18 cellular contexts compared by ENCODE assay signal in the genomic region with DNA sequence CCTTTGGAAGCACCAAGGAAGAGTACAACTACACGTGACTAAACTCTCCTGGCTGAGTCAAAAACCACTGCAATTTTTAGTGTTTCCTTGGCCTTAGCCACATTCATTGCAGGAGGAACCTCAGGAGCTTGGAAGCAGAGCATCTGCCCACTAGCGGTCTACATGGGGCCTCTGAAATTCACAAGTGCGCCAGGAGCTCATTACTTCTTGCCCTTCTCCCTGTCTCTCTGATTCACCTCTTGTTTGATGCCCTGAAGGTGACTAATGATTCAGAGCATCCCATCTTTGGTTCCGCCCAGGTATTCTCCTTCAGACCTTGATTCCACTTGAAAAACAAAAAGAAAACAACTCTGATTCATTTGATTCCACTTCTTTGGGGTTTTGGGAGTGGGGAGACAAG.
"Had no signal": no experiment of that assay in that cellular context is flagged by ENCODE, and none has a peak within 500 bp of the region (broad histone marks: within the 10 kb centered on the region; RNA-seq: fewer than 3 reads in every experiment).

No MANE protein-coding gene starts in this region.

- DNase-seq: activated CD4-positive, alpha-beta T cell treated with anti-CD3 and anti-CD28 coated beads for 48 hours; activated naive CD4-positive, alpha-beta T cell; activated naive CD8-positive, alpha-beta T cell treated with anti-CD3 and anti-CD28 coated beads, Interleukin-2, amount 50 U/mL, for 24 hours; dorsolateral prefrontal cortex; heart left ventricle; left ventricle myocardium inferior; mesendoderm; spleen; stimulated activated CD4-positive, alpha-beta T cell treated with anti-CD3 and anti-CD28 coated beads, Interleukin-2, amount 100 ng/mL, for 24 hours; stimulated activated naive B cell treated with anti-CD40 and anti-IgM and Interleukin-4, amounts not matched to agents 10 μg/mL and 1 μg/mL and 100 μg/mL, for 72 hours; substantia nigra; transverse colon had no signal

- H3K4me1 ChIP-seq: ascending aorta, prostate gland had no signal

- H3K4me3 ChIP-seq: ascending aorta, dorsolateral prefrontal cortex, heart left ventricle, left ventricle myocardium inferior, prostate gland, spleen, transverse colon had no signal

- FAIRE-seq: endometrium, frontal cortex had no signal

- H3K9me3 ChIP-seq: ascending aorta, heart left ventricle, left ventricle myocardium inferior, prostate gland, spleen, transverse colon had no signal

- H3K27me3 ChIP-seq: ascending aorta, dorsolateral prefrontal cortex, heart left ventricle, spleen, transverse colon had no signal

- ATAC-seq: activated naive CD8-positive, alpha-beta T cell treated with anti-CD3 and anti-CD28 coated beads, Interleukin-2, amount 50 U/mL, for 24 hours; heart left ventricle; sciatic nerve; WTC11 had no signal

- H3K27ac ChIP-seq: ascending aorta, dorsolateral prefrontal cortex, heart left ventricle, left ventricle myocardium inferior, prostate gland, transverse colon had no signal

- H3K36me3 ChIP-seq: ascending aorta, heart left ventricle, left ventricle myocardium inferior, prostate gland, spleen, transverse colon had no signal
